ENCODE assay signal across 11 cellular contexts in genomic region chr20:10861086-10861485, GRCh38.
DNase-seq lines count a peak whose midpoint lies in the region; TF ChIP-seq lines count a peak whose summit lies in the region.
"Had no signal": no experiment of that assay in that cellular context is flagged by ENCODE, and none has a peak within 500 bp of the region (broad histone marks: within the 10 kb centered on the region; RNA-seq: fewer than 3 reads in every experiment).

No MANE protein-coding gene starts in this region.

- H3K4me1 ChIP-seq in SK-N-SH (ENCODE audit: control insufficient read depth in 1 of 2, insufficient read depth in 2 of 2, low read depth in 1 of 2, low read length in 1 of 2) (peaks cover 0 to 9% of the 10 kb centered on the region in 2 experiments), fibroblast of lung (ENCODE audit: control insufficient read depth, extremely low read depth, insufficient read depth, low read length) (peaks cover 11% of the 10 kb centered on the region), stomach (peaks cover 19 to 68% (median 40%) of the 10 kb centered on the region in 4 donors)

- no peaks in the 10 kb centered on the region for H3K36me3 ChIP-seq in SK-N-SH (replicated peaks in 1 of 2; ENCODE audit: control insufficient read depth in 1 of 2, insufficient read depth in 2 of 2, low read length in 1 of 2)
- no peaks in the 10 kb centered on the region for H3K36me3 ChIP-seq in fibroblast of lung (ENCODE audit: control insufficient read depth, insufficient read depth, low read length)
- no peaks in the 10 kb centered on the region for H3K36me3 ChIP-seq in stomach
- H3K36me3 ChIP-seq: thoracic aorta had no signal

- H2AFZ ChIP-seq in SK-N-SH (ENCODE audit: low read depth) = no peak overlapping the region
- no peak overlapping the region for H2AFZ ChIP-seq in fibroblast of lung (ENCODE audit: low read length)

- TF ChIP-seq RAD21 in SK-N-SH (IDR thresholded peaks at IDR 0.05; ENCODE audit: low read length) = no peak

- no peaks in the 10 kb centered on the region for H3K9me2 ChIP-seq in SK-N-SH

- H3F3A ChIP-seq in SK-N-SH (replicated peaks; ENCODE audit: insufficient read depth) = peaks cover 19% of the 10 kb centered on the region

- no peaks in the 10 kb centered on the region for H3K79me2 ChIP-seq in SK-N-SH (ENCODE audit: insufficient read depth)
- no peaks in the 10 kb centered on the region for H3K79me2 ChIP-seq in fibroblast of lung (ENCODE audit: control insufficient read depth, insufficient read depth, low read length)

- TF ChIP-seq EP300 in SK-N-SH (IDR thresholded peaks at IDR 0.05; ENCODE audit: borderline replicate concordance in 1 of 2, low read depth in 1 of 2, low read length in 1 of 2) (peak in 1 of 2 experiments; percentile 63; a peak in 1 of 4 replicates), stomach (IDR thresholded peaks at IDR 0.05) (no peak)

- no peak overlapping the region for H3K4me2 ChIP-seq in SK-N-SH
- H3K4me2 ChIP-seq in fibroblast of lung (ENCODE audit: extremely low read depth, insufficient read depth, low read length) = no peak overlapping the region

- H3K9ac ChIP-seq in SK-N-SH (no peak overlapping the region), fibroblast of lung (ENCODE audit: insufficient read depth, low read length) (no peak overlapping the region)

- H3K4me3 ChIP-seq in SK-N-SH (ENCODE audit: low read depth in 2 of 2, low read length in 1 of 2) (no peak overlapping the region), fibroblast of lung (replicated peaks in 1 of 4; ENCODE audit: control extremely low read depth in 1 of 4, insufficient read depth in 1 of 4, low read depth in 3 of 4, low read length in 4 of 4) (no peak overlapping the region), stomach (no peak overlapping the region)
- H3K4me3 ChIP-seq: thoracic aorta had no signal

- H3K27ac ChIP-seq in SK-N-SH (ENCODE audit: low read depth in 2 of 2, low read length in 1 of 2) (peak overlapping the region in 1 of 2 experiments; percentile 70; a peak in 2 of 4 replicates), fibroblast of lung (ENCODE audit: insufficient read depth, low read length) (no peak overlapping the region), stomach (peak overlapping the region in 2 of 5 donors; percentile 42 to 51)

- no peak for TF ChIP-seq POLR2A in stomach (IDR thresholded peaks at IDR 0.05)

- 26% methylated on average over 2 of the region's 2 CpGs for WGBS in SK-N-SH (ENCODE audit: low lambda C conversion rate)
- WGBS in stomach, 5 donors = 50 to 58% (median 56%) methylated on average over 2 of the region's 2 CpGs

- TF ChIP-seq CTCF in SK-N-SH (IDR thresholded peaks at IDR 0.05) (no peak), fibroblast of lung (conservative IDR thresholded peaks at IDR 0.05 in 1 of 2, IDR thresholded peaks at IDR 0.05 in 1 of 2; ENCODE audit: low read depth in 1 of 2, low read length in 2 of 2) (no peak), stomach (IDR thresholded peaks at IDR 0.05) (no peak)

- peak; percentile 57 for DNase-seq in A172 (ENCODE audit: low spot score)
- peak; percentile 56 for DNase-seq in HT1080 (ENCODE audit: low read depth)
- DNase-seq in SK-N-SH = no peak
- peak; percentile 63 to 97 for DNase-seq in fibroblast of lung (ENCODE audit: low read depth in 2 of 2)
- no peak for DNase-seq in activated CD8-positive, alpha-beta memory T cell treated with anti-CD3 and anti-CD28 coated beads, Interleukin-2, amount 50 U/mL, for 48 hours
- no peak for DNase-seq in HPDE6-E6E7 (ENCODE audit: extremely low spot score)
- no peak for DNase-seq in stomach
- no peak for DNase-seq in cerebellar cortex (ENCODE audit: low spot score)
- DNase-seq: activated T-cell treated with anti-CD3 and anti-CD28 coated beads for 4 hours, immature natural killer cell had no signal

- no peaks in the 10 kb centered on the region for H4K20me1 ChIP-seq in SK-N-SH (ENCODE audit: insufficient read depth)
- H4K20me1 ChIP-seq in fibroblast of lung (ENCODE audit: control insufficient read depth, extremely low read depth, insufficient read depth, low read length) = no peaks in the 10 kb centered on the region

- POLR2A ChIA-PET in SK-N-SH (lab: Yijun Ruan, JAX) = no interaction called here

- intact Hi-C loops in stomach (cut with DNase I; ENCODE audit: low total_unique reads) = no loop called here

- CTCF ChIA-PET in SK-N-SH (lab: Yijun Ruan, JAX) = no interaction called here

- H3K9me3 ChIP-seq in SK-N-SH = no peaks in the 10 kb centered on the region
- no peaks in the 10 kb centered on the region for H3K9me3 ChIP-seq in fibroblast of lung (ENCODE audit: control insufficient read depth, insufficient read depth, low read depth, low read length)
- no peaks in the 10 kb centered on the region for H3K9me3 ChIP-seq in stomach
- H3K9me3 ChIP-seq: thoracic aorta had no signal

- H3K27me3 ChIP-seq in SK-N-SH (ENCODE audit: insufficient read depth) (no peaks in the 10 kb centered on the region), fibroblast of lung (ENCODE audit: control insufficient read depth, insufficient read depth, low read length) (no peaks in the 10 kb centered on the region), stomach (no peaks in the 10 kb centered on the region)

TF ChIP-seq in SK-N-SH, 30 proteins besides CTCF, POLR2A, EP300 and RAD21:
- peak; percentile 32; the same call in 1 of the 2 replicates for TF ChIP-seq FOSL2 (IDR thresholded peaks at IDR 0.05; ENCODE audit: borderline replicate concordance, low read depth)
- TF ChIP-seq JUND (IDR thresholded peaks at IDR 0.05) = peak; percentile 65
- TF ChIP-seq MXI1 (IDR thresholded peaks at IDR 0.05; ENCODE audit: low read depth, low read length) = no peak
- peak; percentile 40; the same call in 1 of the 2 replicates for TF ChIP-seq NFIC (IDR thresholded peaks at IDR 0.05; ENCODE audit: borderline replicate concordance)
- TF ChIP-seq PBX3 (IDR thresholded peaks at IDR 0.05) = peak; percentile 68
- TF ChIP-seq POLR2AphosphoS5 (IDR thresholded peaks at IDR 0.05; ENCODE audit: low read depth, low read length) = peak; percentile 22; the same call in 1 of the 2 replicates
- peak; percentile 64; the same call in 1 of the 2 replicates for TF ChIP-seq TCF12 (IDR thresholded peaks at IDR 0.05)
- TF ChIP-seq RXRA (IDR thresholded peaks at IDR 0.05; ENCODE audit: borderline replicate concordance, low read depth) = no peak
TF ChIP-seq in SK-N-SH: peak in this region for 6.

Comparison
In these comparisons a context has a peak if more than half of its experiments do, and no peak if none do; other contexts are left out.
1. DNase-seq: peak in A172 (single experiment), HT1080 (single experiment) and fibroblast of lung (2 of 2); none in SK-N-SH (single experiment), activated CD8-positive, alpha-beta memory T cell treated with anti-CD3 and anti-CD28 coated beads, Interleukin-2, amount 50 U/mL, for 48 hours (single experiment), HPDE6-E6E7 (single experiment), stomach (single experiment) and cerebellar cortex (single experiment).